In genomic region chr13:36288794-36289391, GRCh38 we compare ENCODE assay signal across 18 cellular contexts. TPM values are rescaled to one million over a fixed set of nuclear protein-coding genes. Genes with fewer than 3 reads are reported as not detected.
DNase-seq lines count a peak whose midpoint lies in the region; ATAC-seq, FAIRE-seq and TF ChIP-seq lines count a peak whose summit lies in the region.
"Had no signal": no experiment of that assay in that cellular context is flagged by ENCODE, and none has a peak within 500 bp of the region (broad histone marks: within the 10 kb centered on the region; RNA-seq: fewer than 3 reads in every experiment).

No MANE protein-coding gene starts in this region.

- H4K20me1 ChIP-seq in GM23338 (replicated peaks; ENCODE audit: insufficient read depth) (no peaks in the 10 kb centered on the region), PC-3 (ENCODE audit: low read length) (no peaks in the 10 kb centered on the region)

- H3K4me3 ChIP-seq in GM23338 (no peak overlapping the region; the same call in 1 of the 2 replicates), PC-3 (ENCODE audit: low read length) (no peak overlapping the region), kidney (ENCODE audit: low read length in 2 of 2) (no peak overlapping the region), psoas muscle (no peak overlapping the region)

- no peak overlapping the region for H3K27ac Mint-ChIP-seq in GM23338
- H3K27ac Mint-ChIP-seq: CD4-positive, alpha-beta memory T cell; H9; IgD-negative memory B cell; T-helper 2 cell treated with Interferon-gamma antibody and Interleukin-4, amounts not matched to agents 5 μg/mL and 100 μg/mL, for 36 hours had no signal

- intact Hi-C loops in PC-3 (cut with micrococcal nuclease) (no loop called here), kidney (cut with DNase I) (loop anchor here (10.0 kb wide), 1 partner anchor 446 kb away; no protein-coding TSS in a partner anchor), psoas muscle (cut with DNase I) (loop anchor here in 1 of 2 donors (10.0 kb wide), 1 partner anchor 446 kb away; no protein-coding TSS in a partner anchor)

- H3K9me3 Mint-ChIP-seq in GM23338: peaks cover 58% of the 10 kb centered on the region

- POLR2A ChIA-PET in PC-3 (lab: Charles Lee; ENCODE audit: unreplicated experiment): no interaction called here

- H3K36me3 Mint-ChIP-seq in GM23338 (ENCODE audit: low read depth): peaks cover 77% of the 10 kb centered on the region
- H3K36me3 Mint-ChIP-seq: CD4-positive, alpha-beta memory T cell; IgD-negative memory B cell had no signal

- CTCF ChIA-PET in PC-3 (lab: Charles Lee): no interaction called here

- BruUV-seq in PC-3 (replicated peaks; lab: Mats Ljungman, UMichigan): no TSS peak

- FAIRE-seq in kidney (lab: Jason Lieb, UNC): peak; percentile 95
- FAIRE-seq: D721Med, GM18507 had no signal

- ATAC-seq in GM23338 (no peak), PC-3 (no peak), GM21381 (IDR thresholded peaks at IDR 0.05; ENCODE audit: unreplicated experiment) (no peak), psoas muscle (no peak)

- peaks cover 4% of the 10 kb centered on the region; the same call in 1 of the 2 replicates for H3K4me1 ChIP-seq in GM23338 (ENCODE audit: insufficient read depth)
- H3K4me1 ChIP-seq in PC-3 (ENCODE audit: insufficient read depth, low read length): no peaks in the 10 kb centered on the region
- H3K4me1 ChIP-seq in kidney (ENCODE audit: control insufficient read depth in 1 of 2, insufficient read depth in 1 of 2, low read depth in 1 of 2, low read length in 2 of 2): no peaks in the 10 kb centered on the region
- H3K4me1 ChIP-seq in psoas muscle: no peaks in the 10 kb centered on the region
- H3K4me1 ChIP-seq: BE2C had no signal

- H3K27me3 Mint-ChIP-seq in GM23338 (ENCODE audit: insufficient read depth, low read depth, poor library complexity): no peaks in the 10 kb centered on the region

- H3K4me2 ChIP-seq in GM23338 (no peak overlapping the region), PC-3 (ENCODE audit: low read length) (no peak overlapping the region)

- peaks cover 42% of the 10 kb centered on the region for H3K79me2 ChIP-seq in GM23338 (replicated peaks; ENCODE audit: insufficient read depth)
- no peaks in the 10 kb centered on the region for H3K79me2 ChIP-seq in PC-3 (ENCODE audit: low read length)

- H3K9ac ChIP-seq in PC-3 (ENCODE audit: low read length): no peak overlapping the region
- H3K9ac ChIP-seq in kidney (ENCODE audit: low read length in 2 of 2): no peak overlapping the region

- H3K27me3 ChIP-seq in GM23338 (ENCODE audit: insufficient read depth) (no peaks in the 10 kb centered on the region), PC-3 (ENCODE audit: low read length) (no peaks in the 10 kb centered on the region), psoas muscle (ENCODE audit: insufficient read depth in 3 of 3, low read length in 2 of 3) (no peaks in the 10 kb centered on the region)
- H3K27me3 ChIP-seq: BE2C had no signal

- H3K36me3 ChIP-seq in GM23338 (ENCODE audit: insufficient read depth): peaks cover 35% of the 10 kb centered on the region
- no peaks in the 10 kb centered on the region; the same call in 1 of the 2 replicates for H3K36me3 ChIP-seq in PC-3 (ENCODE audit: low read depth, low read length)
- no peaks in the 10 kb centered on the region for H3K36me3 ChIP-seq in kidney (ENCODE audit: control insufficient read depth in 1 of 2, insufficient read depth in 2 of 2, low read length in 2 of 2)
- H3K36me3 ChIP-seq in psoas muscle (ENCODE audit: insufficient read depth in 1 of 2, low read depth in 1 of 2): no peaks in the 10 kb centered on the region
- H3K36me3 ChIP-seq: BE2C had no signal

- TF ChIP-seq CTCF in GM23338 (conservative IDR thresholded peaks at IDR 0.05; ENCODE audit: low read depth in 2 of 2) (no peak), PC-3 (conservative IDR thresholded peaks at IDR 0.05; ENCODE audit: low read depth, low read length) (no peak), kidney (IDR thresholded peaks at IDR 0.05; ENCODE audit: borderline replicate concordance, extremely low read depth, insufficient read depth) (no peak), psoas muscle (IDR thresholded peaks at IDR 0.05) (no peak)

- DNase-seq in NCI-H748 (lab: John Stamatoyannopoulos, UW; ENCODE audit: unreplicated experiment): peak; percentile 7
- DNase-seq in NCI-H748 treated with DMSO at 0.1 percent for 48 hours (lab: John Stamatoyannopoulos, UW): no peak
- DNase-seq in GM23338 (ENCODE audit: low spot score): peak; percentile 64
- peak; percentile 17 for DNase-seq in PC-3
- no peak for DNase-seq in kidney
- DNase-seq in OCI-M2 (lab: John Stamatoyannopoulos, UW; ENCODE audit: unreplicated experiment): no peak
- no peak for DNase-seq in psoas muscle
- DNase-seq: BE2C; CD4-positive, alpha-beta memory T cell; H9; NCI-H524 treated with DMSO at 0.1 percent for 48 hours; RPMI8226 had no signal

- H2AFZ ChIP-seq in GM23338 (no peak overlapping the region), PC-3 (ENCODE audit: low read length) (no peak overlapping the region)

- H3K9me2 ChIP-seq in GM23338 (ENCODE audit: insufficient read depth) (no peaks in the 10 kb centered on the region), PC-3 (replicated peaks; ENCODE audit: low read length) (no peaks in the 10 kb centered on the region)

- no peaks in the 10 kb centered on the region; the same call in 2 of the 3 replicates for H3K4me1 Mint-ChIP-seq in GM23338
- H3K4me1 Mint-ChIP-seq: CD4-positive, alpha-beta memory T cell; IgD-negative memory B cell had no signal

- H3K27ac ChIP-seq in GM23338 (ENCODE audit: low read depth) (no peak overlapping the region), PC-3 (ENCODE audit: low read length) (no peak overlapping the region), kidney (ENCODE audit: low read depth in 2 of 2, low read length in 2 of 2) (no peak overlapping the region), psoas muscle (no peak overlapping the region)

- H3K4me3 Mint-ChIP-seq in GM23338: no peak overlapping the region
- H3K4me3 Mint-ChIP-seq: CD4-positive, alpha-beta memory T cell; H9; IgD-negative memory B cell; T-helper 2 cell treated with Interferon-gamma antibody and Interleukin-4, amounts not matched to agents 5 μg/mL and 100 μg/mL, for 36 hours had no signal

- H3F3A ChIP-seq in GM23338 (replicated peaks; ENCODE audit: low read depth): no peaks in the 10 kb centered on the region
- no peaks in the 10 kb centered on the region for H3F3A ChIP-seq in PC-3 (ENCODE audit: low read length, unreplicated experiment)

- H3K9me3 ChIP-seq in PC-3 (ENCODE audit: low read length) (peaks cover 6% of the 10 kb centered on the region; the same call in 1 of the 2 replicates), kidney (ENCODE audit: control insufficient read depth in 1 of 2, low read length in 2 of 2) (no peaks in the 10 kb centered on the region), psoas muscle (no peaks in the 10 kb centered on the region)
- H3K9me3 ChIP-seq: BE2C had no signal

TF ChIP-seq in GM23338, 12 proteins besides CTCF, POLR2A, EP300 and RAD21:
- no peak for TF ChIP-seq NANOG (IDR thresholded peaks at IDR 0.05; ENCODE audit: borderline replicate concordance)
- no peak for TF ChIP-seq CREB1 (CRISPR knock-in tag; IDR thresholded peaks at IDR 0.05; ENCODE audit: low read depth)
- TF ChIP-seq ZNF331 (CRISPR knock-in tag; IDR thresholded peaks at IDR 0.05; ENCODE audit: low read depth): no peak

RNA-seq across cellular contexts. Expression of gene CCDC169, which starts 8.7 kb away (rescaled TPM):
- total RNA-seq in GM23338 (2014; rRNA removed; shearing (Covaris generic)): 48.5 and 57.1 TPM in 2 replicates
- polyA plus RNA-seq in GM23338 (2016; fragmentation: Nextera tagmentation; extraction: Ambion mirVana) (44.5 and 61.2 TPM in 2 replicates), kidney (ENCODE audit: insufficient read depth, low read depth, low replicate concordance) (2.5 TPM), psoas muscle (under 1 TPM in 2 of 3 donors, not detected in 1; 0.17 to 0.29 TPM)
- total RNA-seq in PC-3 (2014; rRNA removed) (0.69 and 6.5 TPM in 2 replicates), kidney (1.5 TPM), psoas muscle (1 to 10 TPM in 2 of 4 donors, under 1 TPM in 2; 0.48 to 3.5 (median 1.4) TPM)
- total RNA-seq: CD4-positive, alpha-beta memory T cell; HT-29 had no signal
- polyA plus RNA-seq: CD4-positive, alpha-beta memory T cell; IgD-negative memory B cell had no signal

RNA-seq across cellular contexts. Expression of gene SPART, which starts 57.3 kb away (rescaled TPM):
- 109 and 116 TPM in 2 replicates for total RNA-seq in GM23338 (2014; rRNA removed; shearing (Covaris generic))
- polyA plus RNA-seq in GM23338 (2016; fragmentation: Nextera tagmentation; extraction: Ambion mirVana) (109 and 115 TPM in 2 replicates), kidney (ENCODE audit: insufficient read depth, low read depth, low replicate concordance) (47.8 TPM), psoas muscle (100 to 1,000 TPM in 1 of 3 donors, 10 to 100 TPM in 2; 29.2 to 103 (median 35.3) TPM)
- total RNA-seq in PC-3 (2014; rRNA removed) (15.0 and 23.3 TPM in 2 replicates), kidney (66.1 TPM), psoas muscle (10 to 100 TPM; 41.0 to 51.3 (median 45.4) TPM)
- total RNA-seq: HT-29 had no signal

Comparison
In these comparisons a context has a peak if more than half of its experiments do, and no peak if none do; other contexts are left out.
1. DNase-seq: peak in NCI-H748 (single experiment), GM23338 (single experiment) and PC-3 (single experiment); none in NCI-H748 treated with DMSO at 0.1 percent for 48 hours (single experiment), kidney (single experiment), OCI-M2 (single experiment) and psoas muscle (0 of 2).